ENCODE assay signal across 8 cellular contexts in genomic region chr16:87895641-87896141, GRCh38. TPM values are rescaled to one million over a fixed set of nuclear protein-coding genes. Genes with fewer than 3 reads are reported as not detected.
DNase-seq lines count a peak whose midpoint lies in the region; ATAC-seq and TF ChIP-seq lines count a peak whose summit lies in the region.

No MANE protein-coding gene starts in this region.

- intact Hi-C loops in CD4-positive, alpha-beta T cell (cut with DNase I, micrococcal nuclease): no loop called here

- no peak for TF ChIP-seq CTCF in CD4-positive, alpha-beta T cell (IDR thresholded peaks at IDR 0.05)
- no peak for TF ChIP-seq CTCF in HFFc6 (IDR thresholded peaks at IDR 0.05)

- POLR2A ChIA-PET in CD4-positive, alpha-beta T cell (lab: Charles Lee): interaction anchor here (1.3 to 2.0 kb wide), 2 partner anchors 24 to 116 kb away, joined by 4 to 8 read pairs; no protein-coding TSS in a partner anchor
- POLR2A ChIA-PET in activated naive CD8-positive, alpha-beta T cell treated with anti-CD3 and anti-CD28 coated beads, Interleukin-2, amount 10 ng/mL, durations not matched to agents 7 days and 5 days (lab: Charles Lee): interaction anchor here (1.1 to 4.3 kb wide), 10 partner anchors 10 to 130 kb away, joined by 4 to 23 read pairs (median 6); partner anchors contain the start of genes BANP, KLHDC4 and SLC7A5

- peaks cover 33% of the 10 kb centered on the region for H3K4me1 Mint-ChIP-seq in CD4-positive, alpha-beta T cell (ENCODE audit: low read depth)
- peaks cover 39% of the 10 kb centered on the region for H3K4me1 Mint-ChIP-seq in HFFc6 (ENCODE audit: low read depth)
- peaks cover 38% of the 10 kb centered on the region for H3K4me1 Mint-ChIP-seq in activated naive CD8-positive, alpha-beta T cell treated with anti-CD3 and anti-CD28 coated beads, Interleukin-2, amount 10 ng/mL, durations not matched to agents 7 days and 5 days

- in situ Hi-C loops in SK-MEL-5 (cut with HindIII; ENCODE audit: low pct_unique_long_range_greater_than_20kb, low sequenced_read_pairs): no loop called here

- peak overlapping the region; percentile 68 for H3K4me3 Mint-ChIP-seq in CD4-positive, alpha-beta T cell
- H3K4me3 Mint-ChIP-seq in HFFc6: peak overlapping the region; percentile 41; the same call in 1 of the 2 replicates
- H3K4me3 Mint-ChIP-seq in activated naive CD8-positive, alpha-beta T cell treated with anti-CD3 and anti-CD28 coated beads, Interleukin-2, amount 10 ng/mL, durations not matched to agents 7 days and 5 days: peak overlapping the region; percentile 73

- no peaks in the 10 kb centered on the region for H3K36me3 Mint-ChIP-seq in CD4-positive, alpha-beta T cell (ENCODE audit: low read depth)
- H3K36me3 Mint-ChIP-seq in HFFc6 (ENCODE audit: low read depth): no peaks in the 10 kb centered on the region
- H3K36me3 Mint-ChIP-seq in activated naive CD8-positive, alpha-beta T cell treated with anti-CD3 and anti-CD28 coated beads, Interleukin-2, amount 10 ng/mL, durations not matched to agents 7 days and 5 days: no peaks in the 10 kb centered on the region

- H3K27ac Mint-ChIP-seq in CD4-positive, alpha-beta T cell: peak overlapping the region; percentile 85
- peak overlapping the region; percentile 87 for H3K27ac Mint-ChIP-seq in HFFc6
- H3K27ac Mint-ChIP-seq in activated naive CD8-positive, alpha-beta T cell treated with anti-CD3 and anti-CD28 coated beads, Interleukin-2, amount 10 ng/mL, durations not matched to agents 7 days and 5 days: peak overlapping the region; percentile 96

- no peaks in the 10 kb centered on the region for H3K9me3 ChIP-seq in CD4-positive, alpha-beta T cell (ENCODE audit: control insufficient read depth, low read length)

- peak in 9 of 10 experiments; percentile 32 to 67 (median 50) for DNase-seq in CD4-positive, alpha-beta T cell
- peak; percentile 81 for DNase-seq in HFFc6
- DNase-seq in SK-MEL-5 (ENCODE audit: low read depth, low spot score): peak; percentile 2
- DNase-seq in activated naive CD8-positive, alpha-beta T cell treated with anti-CD3 and anti-CD28 coated beads, Interleukin-2, amount 10 ng/mL, durations not matched to agents 7 days and 5 days: peak; percentile 77
- peak; percentile 79 for DNase-seq in pons (ENCODE audit: low spot score)
- no peak for DNase-seq in amniotic stem cell (lab: John Stamatoyannopoulos, UW)
- no peak for DNase-seq in SK-N-DZ (ENCODE audit: low spot score)

- peak; percentile 73 for ATAC-seq in CD4-positive, alpha-beta T cell (ENCODE audit: poor library complexity)
- peak; percentile 83 for ATAC-seq in activated naive CD8-positive, alpha-beta T cell treated with anti-CD3 and anti-CD28 coated beads, Interleukin-2, amount 10 ng/mL, durations not matched to agents 7 days and 5 days (ENCODE audit: low read depth)
- no peak for ATAC-seq in GM19455 (IDR thresholded peaks at IDR 0.05; ENCODE audit: unreplicated experiment)

- H3K27ac ChIP-seq in CD4-positive, alpha-beta T cell (ENCODE audit: low read depth, low read length): no peak overlapping the region

- H3K9me3 Mint-ChIP-seq in CD4-positive, alpha-beta T cell: no peaks in the 10 kb centered on the region
- H3K9me3 Mint-ChIP-seq in HFFc6: no peaks in the 10 kb centered on the region
- no peaks in the 10 kb centered on the region for H3K9me3 Mint-ChIP-seq in activated naive CD8-positive, alpha-beta T cell treated with anti-CD3 and anti-CD28 coated beads, Interleukin-2, amount 10 ng/mL, durations not matched to agents 7 days and 5 days

- CTCF ChIA-PET in CD4-positive, alpha-beta T cell (lab: Charles Lee): interaction anchor here (0.6 to 1.6 kb wide), 6 partner anchors 14 to 131 kb away, joined by 3 to 8 read pairs (median 4); no protein-coding TSS in a partner anchor

- no peaks in the 10 kb centered on the region for H3K27me3 ChIP-seq in CD4-positive, alpha-beta T cell (ENCODE audit: control insufficient read depth, insufficient read depth, low read length)

- H3K27me3 Mint-ChIP-seq in CD4-positive, alpha-beta T cell: no peaks in the 10 kb centered on the region
- peaks cover 2% of the 10 kb centered on the region; the same call in 1 of the 2 replicates for H3K27me3 Mint-ChIP-seq in HFFc6 (ENCODE audit: insufficient read depth)
- no peaks in the 10 kb centered on the region for H3K27me3 Mint-ChIP-seq in activated naive CD8-positive, alpha-beta T cell treated with anti-CD3 and anti-CD28 coated beads, Interleukin-2, amount 10 ng/mL, durations not matched to agents 7 days and 5 days

RNA-seq across cellular contexts. Expression of gene SLC7A5, which starts 26.4 kb away (rescaled TPM):
- total RNA-seq in CD4-positive, alpha-beta T cell: 10 to 100 TPM; 80.3 to 85.3 TPM
- total RNA-seq in HFFc6 (2021; fragmentation: NEBNext Ultra II Directional; extraction: Animal tissue kit (Norgen Biotek cat#: 25700)): 100 to 1,000 TPM; 112 to 133 (median 124) TPM
- 190 and 226 TPM in 2 replicates for total RNA-seq in SK-MEL-5 (2014; rRNA removed; shearing (Covaris generic))
- 762 and 970 TPM in 2 replicates for polyA plus RNA-seq in SK-MEL-5 (2015; cell fraction: cytosol; rRNA removed)
- polyA plus RNA-seq in SK-MEL-5 (2015; cell fraction: nucleus; rRNA removed): 170 and 178 TPM in 2 replicates
- 10 to 100 TPM; 59.2 to 63.9 TPM for total RNA-seq in activated naive CD8-positive, alpha-beta T cell treated with anti-CD3 and anti-CD28 coated beads, Interleukin-2, amount 10 ng/mL, durations not matched to agents 7 days and 5 days
- polyA plus RNA-seq in SK-N-DZ (2014; cell fraction: cytosol; rRNA removed): 37.0 and 39.2 TPM in 2 replicates
- polyA plus RNA-seq in SK-N-DZ (2014; cell fraction: nucleus; rRNA removed): 14.8 and 18.4 TPM in 2 replicates

RNA-seq across cellular contexts. Expression of gene CA5A, which starts 40.6 kb away (rescaled TPM):
- total RNA-seq in CD4-positive, alpha-beta T cell: not detected
- total RNA-seq in HFFc6 (2021; fragmentation: NEBNext Ultra II Directional; extraction: Animal tissue kit (Norgen Biotek cat#: 25700)): not detected
- not detected in 2 replicates for total RNA-seq in SK-MEL-5 (2014; rRNA removed; shearing (Covaris generic))
- polyA plus RNA-seq in SK-MEL-5 (2015; cell fraction: cytosol; rRNA removed): not detected in 2 replicates
- not detected in 2 replicates for polyA plus RNA-seq in SK-MEL-5 (2015; cell fraction: nucleus; rRNA removed)
- not detected for total RNA-seq in activated naive CD8-positive, alpha-beta T cell treated with anti-CD3 and anti-CD28 coated beads, Interleukin-2, amount 10 ng/mL, durations not matched to agents 7 days and 5 days
- not detected in 2 replicates for polyA plus RNA-seq in SK-N-DZ (2014; cell fraction: cytosol; rRNA removed)
- 1.3 TPM in 1 of 2 replicates, not detected in the other for polyA plus RNA-seq in SK-N-DZ (2014; cell fraction: nucleus; rRNA removed)

RNA-seq across cellular contexts. Expression of gene BANP, which starts 55.5 kb away (rescaled TPM):
- 10 to 100 TPM; 57.5 to 58.6 TPM for total RNA-seq in CD4-positive, alpha-beta T cell
- total RNA-seq in HFFc6 (2021; fragmentation: NEBNext Ultra II Directional; extraction: Animal tissue kit (Norgen Biotek cat#: 25700)): 10 to 100 TPM; 15.6 to 19.0 (median 16.2) TPM
- 13.6 and 14.6 TPM in 2 replicates for total RNA-seq in SK-MEL-5 (2014; rRNA removed; shearing (Covaris generic))
- polyA plus RNA-seq in SK-MEL-5 (2015; cell fraction: cytosol; rRNA removed): 12.9 and 17.1 TPM in 2 replicates
- 48.6 and 60.2 TPM in 2 replicates for polyA plus RNA-seq in SK-MEL-5 (2015; cell fraction: nucleus; rRNA removed)
- total RNA-seq in activated naive CD8-positive, alpha-beta T cell treated with anti-CD3 and anti-CD28 coated beads, Interleukin-2, amount 10 ng/mL, durations not matched to agents 7 days and 5 days: 10 to 100 TPM; 50.2 to 55.1 TPM
- polyA plus RNA-seq in SK-N-DZ (2014; cell fraction: cytosol; rRNA removed): 19.1 and 26.6 TPM in 2 replicates
- 27.9 and 35.3 TPM in 2 replicates for polyA plus RNA-seq in SK-N-DZ (2014; cell fraction: nucleus; rRNA removed)

Comparison
In these comparisons a context has a peak if more than half of its experiments do, and no peak if none do; other contexts are left out.
1. DNase-seq: peak in CD4-positive, alpha-beta T cell (9 of 10), HFFc6 (single experiment), SK-MEL-5 (single experiment), activated naive CD8-positive, alpha-beta T cell treated with anti-CD3 and anti-CD28 coated beads, Interleukin-2, amount 10 ng/mL, durations not matched to agents 7 days and 5 days (single experiment) and pons (single experiment); none in amniotic stem cell (single experiment) and SK-N-DZ (single experiment).
2. Peak in every context shown above with its lines, with median percentiles within 50 percentile points of each other: H3K27ac Mint-ChIP-seq and H3K4me3 Mint-ChIP-seq.